20 cellular contexts compared by ENCODE assay signal in the genomic region with DNA sequence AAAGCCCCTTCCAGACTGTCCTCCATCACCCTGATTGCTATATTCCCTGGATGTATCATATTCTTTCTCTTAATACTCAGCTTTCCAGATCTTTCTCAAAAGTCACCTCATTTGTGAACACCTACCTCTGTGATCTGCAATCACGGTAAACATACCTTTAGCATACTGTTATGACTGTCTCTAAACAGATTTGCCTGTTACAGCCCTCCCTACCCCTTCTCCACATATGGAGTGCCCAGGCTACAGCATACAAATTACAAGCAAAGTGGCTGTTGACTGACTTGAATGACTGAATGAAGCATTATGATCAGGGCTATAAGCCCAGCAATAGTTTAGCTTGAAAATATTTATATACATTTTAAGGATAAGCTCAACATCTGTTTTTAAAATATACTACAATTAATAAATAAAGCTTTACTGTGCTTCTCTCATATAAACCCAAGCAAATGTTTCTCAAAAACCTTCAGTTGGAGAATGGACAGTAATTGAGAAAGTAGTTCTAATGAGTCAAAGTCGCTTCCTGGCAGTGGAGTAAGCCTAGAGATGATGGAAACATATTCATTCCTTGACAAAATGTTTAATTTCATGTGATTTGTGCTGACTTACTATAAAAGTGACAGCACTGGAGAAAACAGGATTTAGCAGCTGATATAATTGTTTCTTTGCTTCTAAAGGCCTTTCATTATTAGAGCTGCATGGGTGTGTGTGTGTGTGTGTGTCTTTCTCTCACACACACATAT. TPM values are rescaled to one million over a fixed set of nuclear protein-coding genes. Genes with fewer than 3 reads are reported as not detected.
A peak's percentile ranks its signal among the peaks of the same experiment; 100 is the strongest.
DNase-seq lines count a peak whose midpoint lies in the region; ATAC-seq and TF ChIP-seq lines count a peak whose summit lies in the region.
"Had no signal": no experiment of that assay in that cellular context is flagged by ENCODE, and none has a peak within 500 bp of the region (broad histone marks: within the 10 kb centered on the region; RNA-seq: fewer than 3 reads in every experiment).

No MANE protein-coding gene starts in this region.

- no peak for TF ChIP-seq POLR2A in gastrocnemius medialis (IDR thresholded peaks at IDR 0.05)

- DNase-seq in activated CD4-positive, alpha-beta T cell treated with anti-CD3 and anti-CD28 coated beads, Interleukin-2, amount 10 ng/mL, durations not matched to agents 24 days and 14 days, result no peak
- no peak for DNase-seq in activated CD4-positive, alpha-beta T cell treated with anti-CD3 and anti-CD28 coated beads for 48 hours
- DNase-seq in CD8-positive, alpha-beta T cell, result no peak
- DNase-seq in dorsolateral prefrontal cortex (no peak), gastrocnemius medialis (no peak), GM20000 (ENCODE audit: low spot score) (no peak)
- DNase-seq: activated CD4-positive, CD25-positive, alpha-beta regulatory T cell; activated CD8-positive, alpha-beta memory T cell treated with anti-CD3 and anti-CD28 coated beads, Interleukin-2, amount 50 U/mL, for 4 hours; BE2C; cortex of kidney; foreskin fibroblast; GM23248; kidney; NCI-H226; PC-3; stimulated activated CD4-positive, alpha-beta T cell treated with anti-CD3 and anti-CD28 coated beads, Interleukin-15, amount 100 ng/mL, for 24 hours; upper lobe of right lung had no signal

- peak overlapping the region; percentile 16 for H3K4me3 Mint-ChIP-seq in activated CD4-positive, alpha-beta T cell treated with anti-CD3 and anti-CD28 coated beads, Interleukin-2, amount 10 ng/mL, durations not matched to agents 24 days and 14 days
- no peak overlapping the region for H3K4me3 Mint-ChIP-seq in CD8-positive, alpha-beta T cell

- TF ChIP-seq CTCF in CD8-positive, alpha-beta T cell (IDR thresholded peaks at IDR 0.05), result no peak
- TF ChIP-seq CTCF in dorsolateral prefrontal cortex (IDR thresholded peaks at IDR 0.05 in 54 of 56, conservative IDR thresholded peaks at IDR 0.05 in 2 of 56; ENCODE audit: low read depth in 1 of 56, partially characterized antibody in 56 of 56), result no peak
- no peak for TF ChIP-seq CTCF in gastrocnemius medialis (IDR thresholded peaks at IDR 0.05 in 4 of 5, conservative IDR thresholded peaks at IDR 0.05 in 1 of 5)
- TF ChIP-seq CTCF in GM20000 (IDR thresholded peaks at IDR 0.05; ENCODE audit: extremely low read depth, missing control alignments), result no peak

- no peaks in the 10 kb centered on the region for H3K36me3 ChIP-seq in CD8-positive, alpha-beta T cell (ENCODE audit: insufficient read depth, low read length)
- H3K36me3 ChIP-seq in gastrocnemius medialis, result no peaks in the 10 kb centered on the region
- H3K36me3 ChIP-seq: BE2C, upper lobe of right lung had no signal

- H3K27me3 ChIP-seq in CD8-positive, alpha-beta T cell (ENCODE audit: insufficient read depth, low read length), result no peaks in the 10 kb centered on the region
- H3K27me3 ChIP-seq in dorsolateral prefrontal cortex (peaks cover 0 to 12% (median 0%) of the 10 kb centered on the region in 45 donors), gastrocnemius medialis (no peaks in the 10 kb centered on the region)
- H3K27me3 ChIP-seq: BE2C, upper lobe of right lung had no signal

- H3K36me3 Mint-ChIP-seq in activated CD4-positive, alpha-beta T cell treated with anti-CD3 and anti-CD28 coated beads, Interleukin-2, amount 10 ng/mL, durations not matched to agents 24 days and 14 days (ENCODE audit: low read depth), result peaks cover 30% of the 10 kb centered on the region
- peaks cover 11% of the 10 kb centered on the region for H3K36me3 Mint-ChIP-seq in CD8-positive, alpha-beta T cell

- in situ Hi-C loops in gastrocnemius medialis (cut with MboI; ENCODE audit: low sequenced_read_pairs in 4 of 4), result no loop called here

- no peaks in the 10 kb centered on the region for H3K27me3 Mint-ChIP-seq in activated CD4-positive, alpha-beta T cell treated with anti-CD3 and anti-CD28 coated beads, Interleukin-2, amount 10 ng/mL, durations not matched to agents 24 days and 14 days
- no peaks in the 10 kb centered on the region for H3K27me3 Mint-ChIP-seq in CD8-positive, alpha-beta T cell (ENCODE audit: low read depth)

- H3K4me1 ChIP-seq in CD8-positive, alpha-beta T cell (ENCODE audit: insufficient read depth, low read length), result peaks cover 37% of the 10 kb centered on the region
- H3K4me1 ChIP-seq in gastrocnemius medialis, result peaks cover 0 to 7% of the 10 kb centered on the region in 2 donors
- H3K4me1 ChIP-seq: BE2C had no signal

- H3K9me3 Mint-ChIP-seq in activated CD4-positive, alpha-beta T cell treated with anti-CD3 and anti-CD28 coated beads, Interleukin-2, amount 10 ng/mL, durations not matched to agents 24 days and 14 days, result peaks cover 5% of the 10 kb centered on the region
- H3K9me3 Mint-ChIP-seq in CD8-positive, alpha-beta T cell, result no peaks in the 10 kb centered on the region

- no peak overlapping the region for H3K4me3 ChIP-seq in CD8-positive, alpha-beta T cell (ENCODE audit: low read depth, low read length)
- H3K4me3 ChIP-seq in dorsolateral prefrontal cortex, result no peak overlapping the region
- H3K4me3 ChIP-seq in gastrocnemius medialis, result no peak overlapping the region
- H3K4me3 ChIP-seq: GM23248, K562, upper lobe of right lung had no signal

- ATAC-seq in CD8-positive, alpha-beta T cell, result no peak
- no peak for ATAC-seq in gastrocnemius medialis
- ATAC-seq in HG02678 (IDR thresholded peaks at IDR 0.05; ENCODE audit: unreplicated experiment), result no peak
- no peak for ATAC-seq in HG03108 (IDR thresholded peaks at IDR 0.05; ENCODE audit: unreplicated experiment)
- ATAC-seq: K562, PC-3, upper lobe of right lung had no signal

- POLR2A ChIA-PET in CD8-positive, alpha-beta T cell (lab: Charles Lee), result interaction anchor here (1.3 kb wide), 1 partner anchor 8 kb away, joined by 5 read pairs; no protein-coding TSS in a partner anchor

- no peak overlapping the region for H3K27ac ChIP-seq in CD8-positive, alpha-beta T cell (ENCODE audit: low read depth, low read length)
- H3K27ac ChIP-seq in dorsolateral prefrontal cortex (peak overlapping the region in 47 of 59 donors; percentile 0 to 99 (median 54)), gastrocnemius medialis (peak overlapping the region; percentile 46 to 66 (median 62))
- H3K27ac ChIP-seq: GM23248 had no signal

- H3K9me3 ChIP-seq in CD8-positive, alpha-beta T cell (ENCODE audit: low read length), result no peaks in the 10 kb centered on the region
- H3K9me3 ChIP-seq in gastrocnemius medialis, result no peaks in the 10 kb centered on the region
- H3K9me3 ChIP-seq: upper lobe of right lung had no signal

- intact Hi-C loops in activated CD4-positive, alpha-beta T cell treated with anti-CD3 and anti-CD28 coated beads, Interleukin-2, amount 10 ng/mL, durations not matched to agents 24 days and 14 days (cut with micrococcal nuclease), result loop anchor here (1.0 to 2.0 kb wide), 4 partner anchors 9 to 1049 kb away; partner anchors contain the start of gene ELMO1
- intact Hi-C loops in CD8-positive, alpha-beta T cell (cut with DNase I, micrococcal nuclease), result loop anchor here in 1 of 2 experiments (10.0 kb wide), 1 partner anchor 1075 kb away; a partner anchor contains a TSS
- intact Hi-C loops in dorsolateral prefrontal cortex (cut with DNase I), result loop anchor here in 1 of 2 donors (10.0 kb wide), 1 partner anchor 395 kb away; no protein-coding TSS in a partner anchor
- intact Hi-C loops in gastrocnemius medialis (cut with DNase I; ENCODE audit: low total_unique reads), result loop anchor here (10.0 kb wide), 3 partner anchors 85 to 205 kb away; no protein-coding TSS in a partner anchor

- peaks cover 51% of the 10 kb centered on the region for H3K4me1 Mint-ChIP-seq in activated CD4-positive, alpha-beta T cell treated with anti-CD3 and anti-CD28 coated beads, Interleukin-2, amount 10 ng/mL, durations not matched to agents 24 days and 14 days
- peaks cover 80% of the 10 kb centered on the region for H3K4me1 Mint-ChIP-seq in CD8-positive, alpha-beta T cell (ENCODE audit: low read depth)

- peak overlapping the region; percentile 85 for H3K27ac Mint-ChIP-seq in activated CD4-positive, alpha-beta T cell treated with anti-CD3 and anti-CD28 coated beads, Interleukin-2, amount 10 ng/mL, durations not matched to agents 24 days and 14 days
- H3K27ac Mint-ChIP-seq in CD8-positive, alpha-beta T cell, result peak overlapping the region; percentile 53

- CTCF ChIA-PET in CD8-positive, alpha-beta T cell (lab: Charles Lee), result interaction anchor here (0.7 kb wide), 1 partner anchor 170 kb away, joined by 3 read pairs; no protein-coding TSS in a partner anchor

RNA-seq across cellular contexts. Expression of gene ELMO1, which starts 9.2 kb away (rescaled TPM):
- 110 and 121 TPM in 2 replicates for total RNA-seq in activated CD4-positive, alpha-beta T cell treated with anti-CD3 and anti-CD28 coated beads, Interleukin-2, amount 10 ng/mL, durations not matched to agents 24 days and 14 days
- total RNA-seq in CD8-positive, alpha-beta T cell, result 10 to 100 TPM; 79.4 to 96.2 TPM
- 100 to 1,000 TPM in 119 of 120 experiments, 10 to 100 TPM in 1; 96.6 to 391 (median 224) TPM for total RNA-seq in dorsolateral prefrontal cortex
- total RNA-seq in gastrocnemius medialis, result 10 to 100 TPM in 3 of 4 donors, 1 to 10 TPM in 1; 8.4 to 18.9 (median 14.6) TPM
- total RNA-seq: GM23248, PC-3 had no signal
